ENCODE assay signal across 13 cellular contexts in the genomic region with DNA sequence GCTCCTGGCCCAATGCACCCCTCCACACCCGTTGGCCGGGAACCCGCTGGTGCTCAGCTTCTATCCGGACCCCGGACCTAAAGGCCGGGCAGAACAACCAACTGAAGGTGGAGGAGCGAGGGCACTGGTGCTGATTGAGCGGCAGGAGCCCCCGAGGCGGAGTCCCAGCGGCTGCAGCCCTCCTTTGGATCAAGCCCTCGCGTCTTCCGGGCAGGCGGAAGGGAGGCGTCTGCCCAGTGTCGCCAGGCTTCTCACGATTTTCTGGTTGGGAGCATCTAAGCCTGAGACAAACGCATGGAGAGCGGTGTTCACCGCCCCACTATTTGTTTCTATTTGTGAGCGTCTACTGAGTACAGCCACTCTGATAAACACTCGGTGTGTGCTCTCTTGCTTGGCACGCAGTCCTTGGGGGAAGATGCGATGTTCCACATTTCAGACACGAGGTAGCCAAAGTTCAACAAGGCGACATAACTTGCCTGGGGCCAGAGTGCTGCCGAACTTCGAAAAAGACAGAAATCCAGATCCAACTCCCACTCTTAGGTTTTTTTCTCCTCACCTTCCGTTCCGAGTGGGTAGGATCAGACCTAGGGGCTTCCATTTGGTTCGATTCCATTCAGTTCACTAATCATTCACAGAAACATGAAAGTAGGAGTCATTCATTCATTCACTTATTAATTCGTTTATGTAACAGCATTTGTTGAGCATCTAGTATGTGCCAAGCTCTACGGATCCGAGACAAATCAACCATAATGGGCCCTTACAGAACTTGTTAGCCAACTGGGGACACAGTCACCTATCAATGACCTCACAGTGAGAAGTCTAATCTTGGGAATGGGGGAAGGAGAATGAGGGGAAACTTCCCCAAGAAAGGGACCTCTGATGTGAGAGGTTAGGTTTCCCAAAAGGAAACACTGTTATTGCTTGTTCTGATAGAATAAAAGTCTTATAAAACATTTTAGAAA. TPM values are rescaled to one million over a fixed set of nuclear protein-coding genes. Genes with fewer than 3 reads are reported as not detected.
DNase-seq lines count a peak whose midpoint lies in the region; FAIRE-seq and TF ChIP-seq lines count a peak whose summit lies in the region.
"Had no signal": no experiment of that assay in that cellular context is flagged by ENCODE, and none has a peak within 500 bp of the region (broad histone marks: within the 10 kb centered on the region; RNA-seq: fewer than 3 reads in every experiment).

No MANE protein-coding gene starts in this region.

- intact Hi-C loops in A673 (cut with micrococcal nuclease; ENCODE audit: unreplicated experiment): no loop called here
- intact Hi-C loops in breast epithelium (cut with DNase I; ENCODE audit: low total_unique reads): no loop called here
- intact Hi-C loops in left ventricle myocardium inferior (cut with micrococcal nuclease): no loop called here

- no peak for TF ChIP-seq POLR2A in breast epithelium (IDR thresholded peaks at IDR 0.05)

- H3K36me3 Mint-ChIP-seq in astrocyte (ENCODE audit: low read depth, unreplicated experiment): peaks cover 3% of the 10 kb centered on the region

- peak overlapping the region; percentile 72 for H3K4me2 ChIP-seq in astrocyte (ENCODE audit: low read length)
- H3K4me2 ChIP-seq in mesendoderm (ENCODE audit: low read length): peak overlapping the region; percentile 25

- no CpG with 5 or more reads among the region's 35 CpGs for WGBS in mesendoderm (ENCODE audit: extremely low coverage, insufficient coverage, low lambda C conversion rate)

- no peak overlapping the region for H3K56ac ChIP-seq in mesendoderm (ENCODE audit: low read length)

- no peak overlapping the region for H3K23ac ChIP-seq in mesendoderm (ENCODE audit: low read length)

- H4K20me1 ChIP-seq in astrocyte (ENCODE audit: insufficient read depth, low read length): peaks cover 23% of the 10 kb centered on the region

- no peak overlapping the region for H4K8ac ChIP-seq in mesendoderm (ENCODE audit: low read depth, low read length)

- POLR2A ChIA-PET in A673 (lab: Charles Lee; ENCODE audit: low non-redundant PET): no interaction called here

- CTCF ChIA-PET in A673 (lab: Charles Lee): no interaction called here

- TF ChIP-seq CTCF in A673 (conservative IDR thresholded peaks at IDR 0.05; ENCODE audit: low read depth, low read length): no peak
- no peak for TF ChIP-seq CTCF in astrocyte (IDR thresholded peaks at IDR 0.05; ENCODE audit: insufficient read depth, low read depth, low read length)
- no peak for TF ChIP-seq CTCF in breast epithelium (IDR thresholded peaks at IDR 0.05)
- no peak for TF ChIP-seq CTCF in left ventricle myocardium inferior (IDR thresholded peaks at IDR 0.05; ENCODE audit: borderline replicate concordance)

- no peak overlapping the region for H2AK5ac ChIP-seq in mesendoderm (ENCODE audit: low read length)

- no peak overlapping the region for H4K5ac ChIP-seq in mesendoderm (ENCODE audit: low read length)

- H3K79me1 ChIP-seq in mesendoderm (ENCODE audit: low read length): no peaks in the 10 kb centered on the region

- no peak overlapping the region for H2BK120ac ChIP-seq in mesendoderm (ENCODE audit: low read depth, low read length)

- no peak for FAIRE-seq in astrocyte (lab: Jason Lieb, UNC)

- H3K4me3 Mint-ChIP-seq in astrocyte (ENCODE audit: unreplicated experiment): no peak overlapping the region

- H3K36me3 ChIP-seq in A673 (ENCODE audit: insufficient read depth, low read length, poor library complexity, severe bottlenecking) (no peaks in the 10 kb centered on the region), astrocyte (ENCODE audit: insufficient read depth, low read length) (no peaks in the 10 kb centered on the region), mesendoderm (ENCODE audit: control insufficient read depth, insufficient read depth, low read length) (no peaks in the 10 kb centered on the region), breast epithelium (no peaks in the 10 kb centered on the region), left ventricle myocardium inferior (no peaks in the 10 kb centered on the region)
- H3K36me3 ChIP-seq: esophagus squamous epithelium had no signal

- no peaks in the 10 kb centered on the region for H3K79me2 ChIP-seq in astrocyte (ENCODE audit: insufficient read depth, low read length)
- H3K79me2 ChIP-seq in mesendoderm (ENCODE audit: control insufficient read depth, insufficient read depth, low read length): no peaks in the 10 kb centered on the region

- no peak overlapping the region for H3K27ac ChIP-seq in A673 (ENCODE audit: low read depth, low read length, poor library complexity, severe bottlenecking)
- no peak overlapping the region for H3K27ac ChIP-seq in astrocyte (ENCODE audit: low read depth, low read length)
- H3K27ac ChIP-seq in mesendoderm (ENCODE audit: low read depth, low read length): no peak overlapping the region
- H3K27ac ChIP-seq in breast epithelium: no peak overlapping the region
- no peak overlapping the region for H3K27ac ChIP-seq in left ventricle myocardium inferior (replicated peaks)
- H3K27ac ChIP-seq: esophagus squamous epithelium had no signal

- H2BK15ac ChIP-seq in mesendoderm (replicated peaks; ENCODE audit: low read depth): no peak overlapping the region

- H3K4me3 ChIP-seq in A673 (ENCODE audit: low read depth, low read length, poor library complexity, severe bottlenecking): peak overlapping the region; percentile 29
- no peak overlapping the region for H3K4me3 ChIP-seq in astrocyte (ENCODE audit: insufficient read depth, low read depth, low read length)
- H3K4me3 ChIP-seq in mesendoderm (ENCODE audit: low read length): no peak overlapping the region
- H3K4me3 ChIP-seq in breast epithelium: no peak overlapping the region
- H3K4me3 ChIP-seq in left ventricle myocardium inferior: no peak overlapping the region
- H3K4me3 ChIP-seq: esophagus squamous epithelium had no signal

- BruUV-seq in A673 (replicated peaks; lab: Mats Ljungman, UMichigan): no TSS peak

- H3K27me3 Mint-ChIP-seq in astrocyte (ENCODE audit: low read depth, unreplicated experiment): peaks cover 90% of the 10 kb centered on the region

- no peak overlapping the region for H3K9ac ChIP-seq in astrocyte (ENCODE audit: low read length)
- H3K9ac ChIP-seq in mesendoderm (ENCODE audit: low read length): no peak overlapping the region

- peaks cover 13% of the 10 kb centered on the region for H3K4me1 ChIP-seq in A673 (ENCODE audit: insufficient read depth, low read length, poor library complexity, severe bottlenecking)
- peaks cover 8% of the 10 kb centered on the region for H3K4me1 ChIP-seq in astrocyte (ENCODE audit: insufficient read depth, low read length)
- peaks cover 2% of the 10 kb centered on the region for H3K4me1 ChIP-seq in mesendoderm (ENCODE audit: control insufficient read depth, low read depth, low read length)
- peaks cover 4% of the 10 kb centered on the region in 2 donors for H3K4me1 ChIP-seq in breast epithelium
- peaks cover 46% of the 10 kb centered on the region for H3K4me1 ChIP-seq in left ventricle myocardium inferior

- H3K9me3 Mint-ChIP-seq in astrocyte (ENCODE audit: unreplicated experiment): peaks cover 30% of the 10 kb centered on the region

- H3K27me3 ChIP-seq in A673 (replicated peaks; ENCODE audit: insufficient read depth, low read depth, low read length, poor library complexity) (peaks cover 94% of the 10 kb centered on the region), astrocyte (ENCODE audit: insufficient read depth, low read length) (peaks cover 88% of the 10 kb centered on the region), mesendoderm (ENCODE audit: insufficient read depth, low read length, poor library complexity) (peaks cover 70% of the 10 kb centered on the region), breast epithelium (peaks cover 9 to 97% of the 10 kb centered on the region in 2 donors), left ventricle myocardium inferior (ENCODE audit: low read depth) (peaks cover 95% of the 10 kb centered on the region)

- H3K9me3 ChIP-seq in A673 (ENCODE audit: low read depth, low read length, poor library complexity, severe bottlenecking) (no peaks in the 10 kb centered on the region), astrocyte (ENCODE audit: insufficient read depth, low read depth, low read length) (no peaks in the 10 kb centered on the region), breast epithelium (no peaks in the 10 kb centered on the region), left ventricle myocardium inferior (replicated peaks) (no peaks in the 10 kb centered on the region)
- H3K9me3 ChIP-seq: esophagus squamous epithelium had no signal

- H3K27ac Mint-ChIP-seq in astrocyte (ENCODE audit: unreplicated experiment): no peak overlapping the region

- H3K4ac ChIP-seq in mesendoderm (ENCODE audit: low read depth, low read length): no peak overlapping the region

- peaks cover 3% of the 10 kb centered on the region for H3K4me1 Mint-ChIP-seq in astrocyte (ENCODE audit: low read depth, unreplicated experiment)

- no peak overlapping the region for H3K18ac ChIP-seq in mesendoderm (ENCODE audit: low read length)

- H2BK5ac ChIP-seq in mesendoderm (ENCODE audit: low read length): no peak overlapping the region

- no peak overlapping the region for H2AFZ ChIP-seq in astrocyte (ENCODE audit: low read depth, low read length)

- DNase-seq in A673 (ENCODE audit: low spot score) (no peak), D341Med (ENCODE audit: low spot score) (peak; percentile 62), astrocyte (ENCODE audit: low read depth) (no peak), mesendoderm (peak; percentile 65), breast epithelium (ENCODE audit: low spot score in 2 of 2) (no peak), NCI-H524 treated with DMSO at 0.1 percent for 48 hours (lab: John Stamatoyannopoulos, UW) (no peak), islet precursor cell (no peak), left ventricle myocardium inferior (no peak)
- DNase-seq: activated naive CD4-positive, alpha-beta T cell; cerebellar nuclear complex; esophagus squamous epithelium; stimulated activated CD4-positive, alpha-beta T cell treated with anti-CD3 and anti-CD28 coated beads, Interleukin-4, amount 100 ng/mL, for 4 hours had no signal

RNA-seq across cellular contexts. Expression of a gene that starts 4.9 kb away (rescaled TPM):
- total RNA-seq in A673 (2021) (0.28 and 0.37 TPM in 2 replicates), astrocyte (not detected in 2 replicates), breast epithelium (under 1 TPM in 1 of 3 donors, not detected in 2; 0.16 TPM), left ventricle myocardium inferior (not detected)
- polyA plus RNA-seq in mesendoderm (2013, experiment 1 of 2): 0.03 TPM
- polyA plus RNA-seq in mesendoderm (2013, experiment 2 of 2): 0.04 TPM
- polyA plus RNA-seq: CD14-positive monocyte had no signal

Comparison
In these comparisons a context has a peak if more than half of its experiments do, and no peak if none do; other contexts are left out.
1. DNase-seq: peak in D341Med (single experiment) and mesendoderm (single experiment); none in A673 (single experiment), astrocyte (single experiment), breast epithelium (0 of 2), NCI-H524 treated with DMSO at 0.1 percent for 48 hours (single experiment), islet precursor cell (single experiment) and left ventricle myocardium inferior (single experiment).